Comparison of ENCODE assay signal across 17 cellular contexts in the genomic region with DNA sequence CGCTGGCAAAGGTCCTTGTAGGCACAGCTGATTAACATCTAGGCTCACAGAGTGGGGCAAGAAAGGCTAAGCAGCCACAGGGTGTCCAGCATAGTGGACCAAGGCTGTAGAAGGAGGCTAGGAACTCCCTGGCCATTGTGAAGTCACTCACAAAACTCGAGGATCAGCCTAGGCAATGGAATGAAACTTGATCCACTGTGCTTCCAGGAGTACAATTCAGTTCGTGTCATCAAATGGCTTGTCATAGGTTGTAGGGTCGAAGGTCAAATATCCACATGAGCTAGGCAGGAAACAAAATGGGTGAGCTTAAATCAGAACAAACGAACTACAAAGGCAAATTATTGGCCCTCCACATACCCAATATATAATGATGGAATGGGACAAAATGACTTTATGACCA. TPM values are rescaled to one million over a fixed set of nuclear protein-coding genes. Genes with fewer than 3 reads are reported as not detected.
A peak's percentile ranks its signal among the peaks of the same experiment; 100 is the strongest.
DNase-seq lines count a peak whose midpoint lies in the region; ATAC-seq and TF ChIP-seq lines count a peak whose summit lies in the region.
"Had no signal": no experiment of that assay in that cellular context is flagged by ENCODE, and none has a peak within 500 bp of the region (broad histone marks: within the 10 kb centered on the region; RNA-seq: fewer than 3 reads in every experiment).

No MANE protein-coding gene starts in this region.

- H3K9me3 ChIP-seq in MM.1S (replicated peaks; ENCODE audit: insufficient read depth, low read length), result no peaks in the 10 kb centered on the region
- H3K9me3 ChIP-seq: SJSA1 had no signal

- H3K27ac ChIP-seq in MM.1S (ENCODE audit: low read length), result no peak overlapping the region
- H3K27ac ChIP-seq: PC-9, SJSA1 had no signal

- no peak overlapping the region for H3K27ac Mint-ChIP-seq in activated T-cell treated with anti-CD3 and anti-CD28 coated beads, Interleukin-2, amount 50 U/mL, for 72 hours

- H3K9ac ChIP-seq in MM.1S (ENCODE audit: low read length), result no peak overlapping the region

- H3K27me3 Mint-ChIP-seq in activated T-cell treated with anti-CD3 and anti-CD28 coated beads, Interleukin-2, amount 50 U/mL, for 72 hours (ENCODE audit: low read depth), result no peaks in the 10 kb centered on the region

- peaks cover 0 to 2% of the 10 kb centered on the region in 2 donors for H3K36me3 Mint-ChIP-seq in activated T-cell treated with anti-CD3 and anti-CD28 coated beads, Interleukin-2, amount 50 U/mL, for 72 hours (ENCODE audit: insufficient read depth in 2 of 2)

- no peak overlapping the region for H3K4me2 ChIP-seq in MM.1S (ENCODE audit: low read depth, low read length)
- H3K4me2 ChIP-seq: PC-9 had no signal

- no peaks in the 10 kb centered on the region for H3K9me2 ChIP-seq in MM.1S (replicated peaks; ENCODE audit: insufficient read depth, low read length)

- no peak for ATAC-seq in activated T-cell treated with anti-CD3 and anti-CD28 coated beads, Interleukin-2, amount 50 U/mL, for 72 hours (replicated peaks in 1 of 2)
- ATAC-seq in GM21423 (IDR thresholded peaks at IDR 0.05; ENCODE audit: unreplicated experiment), result no peak

- H3K9me3 Mint-ChIP-seq in activated T-cell treated with anti-CD3 and anti-CD28 coated beads, Interleukin-2, amount 50 U/mL, for 72 hours, result no peaks in the 10 kb centered on the region

- H3K4me3 Mint-ChIP-seq in activated T-cell treated with anti-CD3 and anti-CD28 coated beads, Interleukin-2, amount 50 U/mL, for 72 hours, result no peak overlapping the region

- no peak overlapping the region for H2AFZ ChIP-seq in MM.1S (ENCODE audit: low read length)
- H2AFZ ChIP-seq: PC-9 had no signal

- H3K79me2 ChIP-seq in MM.1S (ENCODE audit: low read length), result no peaks in the 10 kb centered on the region

- no peaks in the 10 kb centered on the region for H4K20me1 ChIP-seq in MM.1S (ENCODE audit: insufficient read depth, low read length)

- TF ChIP-seq CTCF in MM.1S (IDR thresholded peaks at IDR 0.05; ENCODE audit: low read length), result no peak

- no peak overlapping the region for H3K4me3 ChIP-seq in MM.1S (ENCODE audit: low read length)
- H3K4me3 ChIP-seq: PC-9, SJSA1 had no signal

- no peaks in the 10 kb centered on the region for H3F3A ChIP-seq in MM.1S (ENCODE audit: insufficient read depth, low read length)

- H3K4me1 Mint-ChIP-seq in activated T-cell treated with anti-CD3 and anti-CD28 coated beads, Interleukin-2, amount 50 U/mL, for 72 hours (ENCODE audit: low read depth), result peaks cover 7% of the 10 kb centered on the region

- H3K36me3 ChIP-seq in MM.1S (replicated peaks; ENCODE audit: insufficient read depth, low read length), result no peaks in the 10 kb centered on the region
- H3K36me3 ChIP-seq: SJSA1 had no signal

- peak; percentile 8 for DNase-seq in activated T-cell treated with anti-CD3 and anti-CD28 coated beads, Interleukin-2, amount 50 U/mL, for 1 hour
- DNase-seq in activated T-cell treated with anti-CD3 and anti-CD28 coated beads, Interleukin-2, amount 50 U/mL, for 72 hours, result no peak
- DNase-seq in islet precursor cell (peak; percentile 42), MM.1S (no peak)
- DNase-seq in stimulated activated CD8-positive, alpha-beta memory T cell treated with anti-CD3 and anti-CD28 coated beads, Interleukin-4, amount 100 ng/mL, for 48 hours, result peak; percentile 7
- DNase-seq: C1 segment of cervical spinal cord, GF-D8, GOT3, NCI-H1092, NCI-H146, NCI-H2081, NCI-H510A treated with DMSO at 0.1 percent for 48 hours, PC-9 had no signal

- no peaks in the 10 kb centered on the region for H3K4me1 ChIP-seq in MM.1S (ENCODE audit: low read length)
- H3K4me1 ChIP-seq: SJSA1 had no signal

- H3K27me3 ChIP-seq in MM.1S (replicated peaks; ENCODE audit: insufficient read depth, low read length), result no peaks in the 10 kb centered on the region

RNA-seq across cellular contexts. Expression of gene FAM187B, which starts 4.4 kb away (rescaled TPM):
- total RNA-seq in activated T-cell treated with anti-CD3 and anti-CD28 coated beads, Interleukin-2, amount 50 U/mL, for 72 hours, result not detected
- total RNA-seq: Daoy, MCF 10A, PC-9, SJSA1 had no signal

RNA-seq across cellular contexts. Expression of gene LSR, which starts 15.9 kb away (rescaled TPM):
- 10 to 100 TPM; 24.2 to 41.1 TPM for total RNA-seq in activated T-cell treated with anti-CD3 and anti-CD28 coated beads, Interleukin-2, amount 50 U/mL, for 72 hours

RNA-seq across cellular contexts. Expression of gene USF2, which starts 35.9 kb away (rescaled TPM):
- 100 to 1,000 TPM; 202 to 212 TPM for total RNA-seq in activated T-cell treated with anti-CD3 and anti-CD28 coated beads, Interleukin-2, amount 50 U/mL, for 72 hours

RNA-seq across cellular contexts. Expression of gene HAMP, which starts 49.4 kb away (rescaled TPM):
- 1 to 10 TPM; 1.2 to 2.4 TPM for total RNA-seq in activated T-cell treated with anti-CD3 and anti-CD28 coated beads, Interleukin-2, amount 50 U/mL, for 72 hours
- total RNA-seq: Daoy, MCF 10A, SJSA1 had no signal

RNA-seq across cellular contexts. Expression of gene MAG, which starts 59.0 kb away (rescaled TPM):
- under 1 TPM; 0.29 to 0.83 TPM for total RNA-seq in activated T-cell treated with anti-CD3 and anti-CD28 coated beads, Interleukin-2, amount 50 U/mL, for 72 hours
- total RNA-seq: Daoy, MCF 10A had no signal

Comparison
In these comparisons a context has a peak if more than half of its experiments do, and no peak if none do; other contexts are left out.
1. DNase-seq: peak in activated T-cell treated with anti-CD3 and anti-CD28 coated beads, Interleukin-2, amount 50 U/mL, for 1 hour (single experiment), islet precursor cell (single experiment) and stimulated activated CD8-positive, alpha-beta memory T cell treated with anti-CD3 and anti-CD28 coated beads, Interleukin-4, amount 100 ng/mL, for 48 hours (single experiment); none in activated T-cell treated with anti-CD3 and anti-CD28 coated beads, Interleukin-2, amount 50 U/mL, for 72 hours (0 of 2) and MM.1S (single experiment).